1 cellular context compared by ENCODE assay signal in the genomic region with DNA sequence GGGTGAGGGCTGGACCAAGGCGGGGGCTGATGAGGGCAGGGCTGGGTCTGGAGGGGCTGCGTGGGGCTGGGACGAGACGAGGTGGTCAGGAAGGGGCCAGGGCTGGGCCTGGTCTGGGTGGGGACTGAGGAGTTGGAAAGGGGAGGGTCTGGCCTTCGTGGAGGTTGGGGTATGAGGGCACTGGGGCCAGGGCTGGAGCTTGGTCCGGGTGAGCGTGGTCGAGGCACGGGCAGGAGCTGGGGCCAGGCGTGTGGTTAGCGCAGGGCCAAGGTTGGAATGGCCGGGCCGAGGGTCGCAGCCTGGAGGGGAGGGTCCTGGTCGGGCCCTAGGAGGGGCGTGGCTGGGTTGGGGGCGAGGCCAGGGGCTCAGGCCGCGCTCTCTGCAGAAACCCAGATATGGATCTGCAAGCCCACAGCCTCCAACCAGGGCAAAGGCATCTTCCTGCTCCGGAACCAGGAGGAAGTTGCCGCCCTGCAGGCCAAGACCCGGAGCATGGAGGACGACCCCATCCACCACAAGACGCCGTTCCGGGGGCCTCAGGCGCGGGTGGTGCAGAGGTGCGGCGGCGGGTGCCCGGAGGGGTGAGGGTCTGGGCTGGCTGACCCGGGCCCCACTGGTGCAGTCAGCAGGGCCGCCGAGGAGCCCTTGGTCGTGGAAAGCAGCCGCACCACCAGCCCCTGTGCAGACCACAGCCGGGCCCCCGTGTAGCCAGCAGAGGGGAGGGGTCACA.
TF ChIP-seq lines count a peak whose summit lies in the region.

No MANE protein-coding gene starts in this region.

TF ChIP-seq in WTC11, 78 proteins besides CTCF, POLR2A, EP300 and RAD21 (continued from another document):
- TF ChIP-seq, protein P1, sequence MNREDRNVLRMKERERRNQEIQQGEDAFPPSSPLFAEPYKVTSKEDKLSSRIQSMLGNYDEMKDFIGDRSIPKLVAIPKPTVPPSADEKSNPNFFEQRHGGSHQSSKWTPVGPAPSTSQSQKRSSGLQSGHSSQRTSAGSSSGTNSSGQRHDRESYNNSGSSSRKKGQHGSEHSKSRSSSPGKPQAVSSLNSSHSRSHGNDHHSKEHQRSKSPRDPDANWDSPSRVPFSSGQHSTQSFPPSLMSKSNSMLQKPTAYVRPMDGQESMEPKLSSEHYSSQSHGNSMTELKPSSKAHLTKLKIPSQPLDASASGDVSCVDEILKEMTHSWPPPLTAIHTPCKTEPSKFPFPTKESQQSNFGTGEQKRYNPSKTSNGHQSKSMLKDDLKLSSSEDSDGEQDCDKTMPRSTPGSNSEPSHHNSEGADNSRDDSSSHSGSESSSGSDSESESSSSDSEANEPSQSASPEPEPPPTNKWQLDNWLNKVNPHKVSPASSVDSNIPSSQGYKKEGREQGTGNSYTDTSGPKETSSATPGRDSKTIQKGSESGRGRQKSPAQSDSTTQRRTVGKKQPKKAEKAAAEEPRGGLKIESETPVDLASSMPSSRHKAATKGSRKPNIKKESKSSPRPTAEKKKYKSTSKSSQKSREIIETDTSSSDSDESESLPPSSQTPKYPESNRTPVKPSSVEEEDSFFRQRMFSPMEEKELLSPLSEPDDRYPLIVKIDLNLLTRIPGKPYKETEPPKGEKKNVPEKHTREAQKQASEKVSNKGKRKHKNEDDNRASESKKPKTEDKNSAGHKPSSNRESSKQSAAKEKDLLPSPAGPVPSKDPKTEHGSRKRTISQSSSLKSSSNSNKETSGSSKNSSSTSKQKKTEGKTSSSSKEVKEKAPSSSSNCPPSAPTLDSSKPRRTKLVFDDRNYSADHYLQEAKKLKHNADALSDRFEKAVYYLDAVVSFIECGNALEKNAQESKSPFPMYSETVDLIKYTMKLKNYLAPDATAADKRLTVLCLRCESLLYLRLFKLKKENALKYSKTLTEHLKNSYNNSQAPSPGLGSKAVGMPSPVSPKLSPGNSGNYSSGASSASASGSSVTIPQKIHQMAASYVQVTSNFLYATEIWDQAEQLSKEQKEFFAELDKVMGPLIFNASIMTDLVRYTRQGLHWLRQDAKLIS (CRISPR knock-in tag; IDR thresholded peaks at IDR 0.05; ENCODE audit: borderline replicate concordance), result no peak
- TF ChIP-seq, protein P2, sequence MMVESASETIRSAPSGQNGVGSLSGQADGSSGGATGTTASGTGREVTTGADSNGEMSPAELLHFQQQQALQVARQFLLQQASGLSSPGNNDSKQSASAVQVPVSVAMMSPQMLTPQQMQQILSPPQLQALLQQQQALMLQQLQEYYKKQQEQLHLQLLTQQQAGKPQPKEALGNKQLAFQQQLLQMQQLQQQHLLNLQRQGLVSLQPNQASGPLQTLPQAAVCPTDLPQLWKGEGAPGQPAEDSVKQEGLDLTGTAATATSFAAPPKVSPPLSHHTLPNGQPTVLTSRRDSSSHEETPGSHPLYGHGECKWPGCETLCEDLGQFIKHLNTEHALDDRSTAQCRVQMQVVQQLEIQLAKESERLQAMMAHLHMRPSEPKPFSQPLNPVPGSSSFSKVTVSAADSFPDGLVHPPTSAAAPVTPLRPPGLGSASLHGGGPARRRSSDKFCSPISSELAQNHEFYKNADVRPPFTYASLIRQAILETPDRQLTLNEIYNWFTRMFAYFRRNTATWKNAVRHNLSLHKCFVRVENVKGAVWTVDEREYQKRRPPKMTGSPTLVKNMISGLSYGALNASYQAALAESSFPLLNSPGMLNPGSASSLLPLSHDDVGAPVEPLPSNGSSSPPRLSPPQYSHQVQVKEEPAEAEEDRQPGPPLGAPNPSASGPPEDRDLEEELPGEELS (CRISPR knock-in tag; IDR thresholded peaks at IDR 0.05), result no peak
- TF ChIP-seq ZNF423 (CRISPR knock-in tag; IDR thresholded peaks at IDR 0.05) (no peak), ZNF317 (CRISPR knock-in tag; IDR thresholded peaks at IDR 0.05; ENCODE audit: borderline replicate concordance, low read depth) (no peak)
- TF ChIP-seq, protein P3, sequence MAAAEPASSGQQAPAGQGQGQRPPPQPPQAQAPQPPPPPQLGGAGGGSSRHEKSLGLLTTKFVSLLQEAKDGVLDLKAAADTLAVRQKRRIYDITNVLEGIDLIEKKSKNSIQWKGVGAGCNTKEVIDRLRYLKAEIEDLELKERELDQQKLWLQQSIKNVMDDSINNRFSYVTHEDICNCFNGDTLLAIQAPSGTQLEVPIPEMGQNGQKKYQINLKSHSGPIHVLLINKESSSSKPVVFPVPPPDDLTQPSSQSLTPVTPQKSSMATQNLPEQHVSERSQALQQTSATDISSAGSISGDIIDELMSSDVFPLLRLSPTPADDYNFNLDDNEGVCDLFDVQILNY (CRISPR knock-in tag; IDR thresholded peaks at IDR 0.05), result no peak
